Comparison of ENCODE assay signal across 1 cellular context in the genomic region with DNA sequence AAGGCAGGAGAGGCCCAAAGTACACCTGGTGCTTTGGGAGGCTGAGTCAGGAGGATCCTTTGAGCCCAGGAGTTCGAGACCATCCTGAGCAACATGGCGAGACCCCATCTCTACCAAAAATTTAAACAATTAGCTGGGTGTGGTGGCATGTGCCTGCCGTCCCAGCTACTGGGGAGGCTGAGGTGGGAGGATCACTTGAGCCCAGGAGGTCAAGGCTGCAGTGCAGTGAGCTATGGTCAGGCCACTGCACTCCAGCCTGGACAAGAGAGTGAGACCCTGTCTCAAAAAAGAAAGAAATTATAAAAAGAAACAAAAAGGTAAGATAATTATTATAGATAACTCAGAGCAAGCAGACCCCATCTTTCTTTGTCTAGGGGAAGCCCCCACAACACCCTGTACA.
TF ChIP-seq lines count a peak whose summit lies in the region.

No MANE protein-coding gene starts in this region.

TF ChIP-seq in neural cell, 6 proteins besides CTCF, POLR2A, EP300 and RAD21 (continued from another document):
- TF ChIP-seq, protein P1, sequence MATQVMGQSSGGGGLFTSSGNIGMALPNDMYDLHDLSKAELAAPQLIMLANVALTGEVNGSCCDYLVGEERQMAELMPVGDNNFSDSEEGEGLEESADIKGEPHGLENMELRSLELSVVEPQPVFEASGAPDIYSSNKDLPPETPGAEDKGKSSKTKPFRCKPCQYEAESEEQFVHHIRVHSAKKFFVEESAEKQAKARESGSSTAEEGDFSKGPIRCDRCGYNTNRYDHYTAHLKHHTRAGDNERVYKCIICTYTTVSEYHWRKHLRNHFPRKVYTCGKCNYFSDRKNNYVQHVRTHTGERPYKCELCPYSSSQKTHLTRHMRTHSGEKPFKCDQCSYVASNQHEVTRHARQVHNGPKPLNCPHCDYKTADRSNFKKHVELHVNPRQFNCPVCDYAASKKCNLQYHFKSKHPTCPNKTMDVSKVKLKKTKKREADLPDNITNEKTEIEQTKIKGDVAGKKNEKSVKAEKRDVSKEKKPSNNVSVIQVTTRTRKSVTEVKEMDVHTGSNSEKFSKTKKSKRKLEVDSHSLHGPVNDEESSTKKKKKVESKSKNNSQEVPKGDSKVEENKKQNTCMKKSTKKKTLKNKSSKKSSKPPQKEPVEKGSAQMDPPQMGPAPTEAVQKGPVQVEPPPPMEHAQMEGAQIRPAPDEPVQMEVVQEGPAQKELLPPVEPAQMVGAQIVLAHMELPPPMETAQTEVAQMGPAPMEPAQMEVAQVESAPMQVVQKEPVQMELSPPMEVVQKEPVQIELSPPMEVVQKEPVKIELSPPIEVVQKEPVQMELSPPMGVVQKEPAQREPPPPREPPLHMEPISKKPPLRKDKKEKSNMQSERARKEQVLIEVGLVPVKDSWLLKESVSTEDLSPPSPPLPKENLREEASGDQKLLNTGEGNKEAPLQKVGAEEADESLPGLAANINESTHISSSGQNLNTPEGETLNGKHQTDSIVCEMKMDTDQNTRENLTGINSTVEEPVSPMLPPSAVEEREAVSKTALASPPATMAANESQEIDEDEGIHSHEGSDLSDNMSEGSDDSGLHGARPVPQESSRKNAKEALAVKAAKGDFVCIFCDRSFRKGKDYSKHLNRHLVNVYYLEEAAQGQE (IDR thresholded peaks at IDR 0.05; ENCODE audit: borderline replicate concordance), result no peak
- no peak for TF ChIP-seq POLR2AphosphoS5 (IDR thresholded peaks at IDR 0.05)
